ENCODE assay signal across 8 cellular contexts in genomic region chr1:40161888-40162397, GRCh38. TPM values are rescaled to one million over a fixed set of nuclear protein-coding genes. Genes with fewer than 3 reads are reported as not detected.
DNase-seq lines count a peak whose midpoint lies in the region; TF ChIP-seq lines count a peak whose summit lies in the region.

No MANE protein-coding gene starts in this region.

- H3K9me3 Mint-ChIP-seq in HFFc6, result no peaks in the 10 kb centered on the region
- H3K9me3 Mint-ChIP-seq in activated T-helper 1 cell treated with anti-CD3 and anti-CD28 coated beads, Interleukin-12 subunit alpha, Interleukin-12 subunit beta, Interleukin-2, Interleukin-4 antibody, amounts not matched to agents 30 ng/mL and 10 ng/mL and 1 ng/mL, durations not matched to agents 14 hours and 24 hours and 36 hours, result no peaks in the 10 kb centered on the region

- H3K4me3 ChIP-seq in astrocyte of the cerebellum (ENCODE audit: low read depth, low read length) (peak overlapping the region; percentile 91), lower leg skin (ENCODE audit: low read depth, poor library complexity, severe bottlenecking) (peak overlapping the region; percentile 91)

- H3K27me3 Mint-ChIP-seq in HFFc6 (ENCODE audit: insufficient read depth), result peaks cover 5% of the 10 kb centered on the region; the same call in 1 of the 2 replicates
- H3K27me3 Mint-ChIP-seq in activated T-helper 1 cell treated with anti-CD3 and anti-CD28 coated beads, Interleukin-12 subunit alpha, Interleukin-12 subunit beta, Interleukin-2, Interleukin-4 antibody, amounts not matched to agents 30 ng/mL and 10 ng/mL and 1 ng/mL, durations not matched to agents 14 hours and 24 hours and 36 hours (ENCODE audit: insufficient read depth), result no peaks in the 10 kb centered on the region

- WGBS in lower leg skin, 2 donors, result 0 to 1% methylated on average over 16 of the region's 16 CpGs

- DNase-seq in AG09319 (ENCODE audit: extremely low read depth, low read depth) (no peak), HFFc6 (peak; percentile 19), astrocyte of the cerebellum (ENCODE audit: low read depth) (no peak), lower leg skin (ENCODE audit: low spot score in 2 of 2) (peak in 1 of 2 donors; percentile 32), NCI-H524 treated with DMSO at 0.1 percent for 48 hours (lab: John Stamatoyannopoulos, UW) (no peak), ecto neural progenitor cell (ENCODE audit: low spot score) (no peak), erythroblast (lab: John Stamatoyannopoulos, UW) (no peak)
- no peak for DNase-seq in activated T-helper 1 cell treated with anti-CD3 and anti-CD28 coated beads, Interleukin-12 subunit alpha, Interleukin-12 subunit beta, Interleukin-2, Interleukin-4 antibody, amounts not matched to agents 30 ng/mL and 10 ng/mL and 1 ng/mL, durations not matched to agents 14 hours and 24 hours and 36 hours (ENCODE audit: low spot score)

- H3K4me1 Mint-ChIP-seq in HFFc6 (ENCODE audit: low read depth), result peaks cover 20% of the 10 kb centered on the region
- peaks cover 6% of the 10 kb centered on the region for H3K4me1 Mint-ChIP-seq in activated T-helper 1 cell treated with anti-CD3 and anti-CD28 coated beads, Interleukin-12 subunit alpha, Interleukin-12 subunit beta, Interleukin-2, Interleukin-4 antibody, amounts not matched to agents 30 ng/mL and 10 ng/mL and 1 ng/mL, durations not matched to agents 14 hours and 24 hours and 36 hours (ENCODE audit: low read depth)

- TF ChIP-seq POLR2A in lower leg skin (IDR thresholded peaks at IDR 0.05), result no peak
- no peak for TF ChIP-seq POLR2A in erythroblast (IDR thresholded peaks at IDR 0.05; ENCODE audit: low read length)

- no peak overlapping the region for H3K4me3 Mint-ChIP-seq in HFFc6
- H3K4me3 Mint-ChIP-seq in activated T-helper 1 cell treated with anti-CD3 and anti-CD28 coated beads, Interleukin-12 subunit alpha, Interleukin-12 subunit beta, Interleukin-2, Interleukin-4 antibody, amounts not matched to agents 30 ng/mL and 10 ng/mL and 1 ng/mL, durations not matched to agents 14 hours and 24 hours and 36 hours, result no peak overlapping the region

- intact Hi-C loops in lower leg skin (cut with DNase I; ENCODE audit: low total_unique reads), result no loop called here
- intact Hi-C loops in activated T-helper 1 cell treated with anti-CD3 and anti-CD28 coated beads, Interleukin-12 subunit alpha, Interleukin-12 subunit beta, Interleukin-2, Interleukin-4 antibody, amounts not matched to agents 30 ng/mL and 10 ng/mL and 1 ng/mL, durations not matched to agents 14 hours and 24 hours and 36 hours (cut with micrococcal nuclease), result loop anchor here (1.0 to 5.0 kb wide), 12 partner anchors 24 to 969 kb away; partner anchors contain the start of genes CAP1 and ZMPSTE24

- no peak overlapping the region for H3K27ac Mint-ChIP-seq in HFFc6
- H3K27ac Mint-ChIP-seq in activated T-helper 1 cell treated with anti-CD3 and anti-CD28 coated beads, Interleukin-12 subunit alpha, Interleukin-12 subunit beta, Interleukin-2, Interleukin-4 antibody, amounts not matched to agents 30 ng/mL and 10 ng/mL and 1 ng/mL, durations not matched to agents 14 hours and 24 hours and 36 hours, result no peak overlapping the region

- in situ Hi-C loops in astrocyte of the cerebellum (cut with HindIII; ENCODE audit: low sequenced_read_pairs), result no loop called here

- peak; percentile 5 for TF ChIP-seq CTCF in AG09319 (IDR thresholded peaks at IDR 0.05; ENCODE audit: low read depth, low read length)
- TF ChIP-seq CTCF in HFFc6 (IDR thresholded peaks at IDR 0.05), result peak; percentile 44; the same call in 1 of the 2 replicates
- TF ChIP-seq CTCF in astrocyte of the cerebellum (IDR thresholded peaks at IDR 0.05; ENCODE audit: low read depth, low read length, missing control alignments), result peak; percentile 5
- no peak for TF ChIP-seq CTCF in lower leg skin (IDR thresholded peaks at IDR 0.05)

- H3K36me3 Mint-ChIP-seq in HFFc6 (ENCODE audit: low read depth), result peaks cover 5% of the 10 kb centered on the region; the same call in 1 of the 2 replicates
- peaks cover 7% of the 10 kb centered on the region for H3K36me3 Mint-ChIP-seq in activated T-helper 1 cell treated with anti-CD3 and anti-CD28 coated beads, Interleukin-12 subunit alpha, Interleukin-12 subunit beta, Interleukin-2, Interleukin-4 antibody, amounts not matched to agents 30 ng/mL and 10 ng/mL and 1 ng/mL, durations not matched to agents 14 hours and 24 hours and 36 hours (ENCODE audit: low read depth)

RNA-seq across cellular contexts. Expression of gene RLF, which starts 0.8 kb away (rescaled TPM):
- total RNA-seq in HFFc6 (2021; fragmentation: NEBNext Ultra II Directional; extraction: Animal tissue kit (Norgen Biotek cat#: 25700)), result 10 to 100 TPM in 1 of 6 experiments, 1 to 10 TPM in 5; 7.2 to 10.2 (median 8.8) TPM
- total RNA-seq in lower leg skin, result 10 to 100 TPM; 22.8 to 30.9 (median 25.3) TPM
- 18.2 and 19.9 TPM in 2 replicates for total RNA-seq in activated T-helper 1 cell treated with anti-CD3 and anti-CD28 coated beads, Interleukin-12 subunit alpha, Interleukin-12 subunit beta, Interleukin-2, Interleukin-4 antibody, amounts not matched to agents 30 ng/mL and 10 ng/mL and 1 ng/mL, durations not matched to agents 14 hours and 24 hours and 36 hours

Comparison
In these comparisons a context has a peak if more than half of its experiments do, and no peak if none do; other contexts are left out.
1. CTCF ChIP-seq: peak in AG09319 (single experiment), HFFc6 (single experiment) and astrocyte of the cerebellum (single experiment); none in lower leg skin (0 of 3).